In the genomic region with DNA sequence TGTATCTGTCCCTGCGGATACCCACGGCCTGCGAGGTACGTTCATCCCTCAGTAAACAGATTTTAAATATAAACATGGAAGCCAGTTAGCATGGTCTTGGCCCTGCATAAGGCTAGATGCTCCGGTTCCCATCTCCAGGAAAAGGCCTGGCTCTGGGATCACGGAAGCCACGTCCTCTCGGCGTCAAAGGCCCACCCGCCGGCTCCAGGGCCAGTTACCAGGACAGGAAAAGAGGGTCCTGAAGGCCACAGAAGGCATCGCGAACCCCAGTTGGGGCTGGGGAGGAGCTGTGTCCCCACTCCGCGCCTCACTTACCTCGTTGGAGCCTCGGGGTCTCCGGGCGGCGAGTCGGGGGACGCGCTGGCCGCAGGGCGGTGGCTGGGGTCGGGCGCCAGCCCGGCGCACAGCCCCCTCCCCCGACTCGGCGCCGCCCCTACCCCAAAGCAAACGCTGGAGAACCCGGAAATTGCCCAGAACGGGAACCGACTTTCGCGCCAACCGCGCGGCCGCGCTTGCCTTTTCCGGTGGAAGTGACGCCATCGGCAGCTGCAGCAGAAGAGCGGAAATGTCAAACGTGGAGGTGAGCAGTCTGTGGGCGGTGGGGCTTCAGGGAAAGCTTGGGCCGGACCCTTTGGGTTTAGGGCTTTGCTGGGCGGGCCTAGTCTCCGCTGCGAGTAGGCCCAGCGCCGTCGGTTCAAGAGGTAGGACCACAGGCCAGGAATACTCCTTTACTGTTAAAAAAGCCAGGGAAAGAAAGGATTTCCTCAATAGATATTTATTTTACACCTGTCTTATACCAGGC, we compare ENCODE assay signal across 8 cellular contexts. TPM values are rescaled to one million over a fixed set of nuclear protein-coding genes. Genes with fewer than 3 reads are reported as not detected.
DNase-seq lines count a peak whose midpoint lies in the region; ATAC-seq and TF ChIP-seq lines count a peak whose summit lies in the region.

A gene (minus strand): TSS at position 488 of the 802 bp plus-strand sequence. CDS start 814 bp downstream, outside the sequence.

- H3K27ac ChIP-seq in BLaER1 (peak within 1 kb of the TSS; percentile 98), colonic mucosa (peak within 1 kb of the TSS; percentile 76)

- H4K20me1 ChIP-seq in BLaER1 = peaks cover 31% of the 10 kb centered on the region

- H3K36me3 ChIP-seq in BLaER1 (peaks cover 27% of the 10 kb centered on the region), colonic mucosa (no peaks in the 10 kb centered on the region)

- H3K9ac ChIP-seq in BLaER1 (peak within 1 kb of the TSS; percentile 99), colonic mucosa (ENCODE audit: low read depth in 2 of 2, low read length in 2 of 2) (peak within 1 kb of the TSS; percentile 88 to 89)

- H3K4me1 ChIP-seq in BLaER1 = peaks cover 49% of the 10 kb centered on the region
- peaks cover 5% of the 10 kb centered on the region for H3K4me1 ChIP-seq in colonic mucosa

- peak; percentile 96 for ATAC-seq in GM19324 (IDR thresholded peaks at IDR 0.05; ENCODE audit: low FRiP score, unreplicated experiment)
- peak; percentile 70 for ATAC-seq in HG03457 (IDR thresholded peaks at IDR 0.05; ENCODE audit: unreplicated experiment)

- H3K27me3 ChIP-seq in BLaER1 (no peaks in the 10 kb centered on the region), colonic mucosa (no peaks in the 10 kb centered on the region)

- DNase-seq in NCI-H524 (lab: John Stamatoyannopoulos, UW) (peak; percentile 69 to 85), colonic mucosa (peak; percentile 92), kidney tubule cell (ENCODE audit: low spot score) (peak; percentile 79)
- peak; percentile 94 for DNase-seq in activated CD4-positive, alpha-beta T cell treated with anti-CD3 and anti-CD28 coated beads for 48 hours
- peak; percentile 67 to 86 (median 81) for DNase-seq in stimulated activated CD4-positive, alpha-beta T cell treated with anti-CD3 and anti-CD28 coated beads, Interleukin-1b, Interleukin-23, amount 100 ng/mL, for 24 hours (ENCODE audit: low read depth in 4 of 4, low spot score in 1 of 4)

- H3K9me3 ChIP-seq in BLaER1 = no peaks in the 10 kb centered on the region
- no peaks in the 10 kb centered on the region for H3K9me3 ChIP-seq in colonic mucosa

- peak within 1 kb of the TSS; percentile 96 for H3K4me2 ChIP-seq in BLaER1

- TF ChIP-seq CTCF in colonic mucosa (IDR thresholded peaks at IDR 0.05) = no peak

- H3K4me3 ChIP-seq in BLaER1 (peak within 1 kb of the TSS; percentile 99), colonic mucosa (peak within 1 kb of the TSS; percentile 95)

- intact Hi-C loops in colonic mucosa (cut with DNase I) = loop anchor here (5.0 to 10.0 kb wide), 2 partner anchors 143 to 266 kb away; a partner anchor contains a TSS

RNA-seq across cellular contexts. Expression of the gene that starts here (rescaled TPM):
- total RNA-seq in colonic mucosa = 10 to 100 TPM; 21.7 to 34.6 TPM

Comparison
In these comparisons a context has a peak if more than half of its experiments do, and no peak if none do; other contexts are left out.
1. Peak in every context shown above with its lines: DNase-seq, ATAC-seq, H3K4me3 ChIP-seq and H3K27ac ChIP-seq.